ENCODE assay signal across 12 cellular contexts in genomic region chr10:117656385-117657367, GRCh38.
DNase-seq lines count a peak whose midpoint lies in the region; ATAC-seq, FAIRE-seq and TF ChIP-seq lines count a peak whose summit lies in the region.
"Had no signal": no experiment of that assay in that cellular context is flagged by ENCODE, and none has a peak within 500 bp of the region (broad histone marks: within the 10 kb centered on the region; RNA-seq: fewer than 3 reads in every experiment).

No MANE protein-coding gene starts in this region.

- ATAC-seq in GM19395 (IDR thresholded peaks at IDR 0.05; ENCODE audit: unreplicated experiment) (peak; percentile 80), HG02885 (IDR thresholded peaks at IDR 0.05; ENCODE audit: poor library complexity, unreplicated experiment) (peak; percentile 85)
- ATAC-seq: left lobe of liver, Panc1 had no signal

- no peaks in the 10 kb centered on the region for H3K36me3 ChIP-seq in SK-N-SH (replicated peaks in 1 of 2; ENCODE audit: control insufficient read depth in 1 of 2, insufficient read depth in 2 of 2, low read length in 1 of 2)
- no peaks in the 10 kb centered on the region for H3K36me3 ChIP-seq in CD4-positive, alpha-beta memory T cell (ENCODE audit: insufficient read depth, low read length)

- no peaks in the 10 kb centered on the region for H3K4me1 ChIP-seq in SK-N-SH (ENCODE audit: control insufficient read depth in 1 of 2, insufficient read depth in 2 of 2, low read depth in 1 of 2, low read length in 1 of 2)
- no peaks in the 10 kb centered on the region for H3K4me1 ChIP-seq in CD4-positive, alpha-beta memory T cell (ENCODE audit: insufficient read depth, low read length)

- TF ChIP-seq CTCF in SK-N-SH (IDR thresholded peaks at IDR 0.05): no peak

- H3K9me3 Mint-ChIP-seq in CD4-positive, alpha-beta memory T cell: peaks cover 3 to 21% (median 9%) of the 10 kb centered on the region in 8 donors

- H3K4me2 ChIP-seq in SK-N-SH: no peak overlapping the region

- no peak overlapping the region for H3K4me3 Mint-ChIP-seq in CD4-positive, alpha-beta memory T cell

- H3K9me2 ChIP-seq in SK-N-SH: no peaks in the 10 kb centered on the region

- no peaks in the 10 kb centered on the region for H4K20me1 ChIP-seq in SK-N-SH (ENCODE audit: insufficient read depth)

- peaks cover 0 to 5% (median 0%) of the 10 kb centered on the region in 4 donors for H3K4me1 Mint-ChIP-seq in CD4-positive, alpha-beta memory T cell

- no peaks in the 10 kb centered on the region for H3K36me3 Mint-ChIP-seq in CD4-positive, alpha-beta memory T cell

- no peak overlapping the region for H3K27ac Mint-ChIP-seq in CD4-positive, alpha-beta memory T cell

- no peaks in the 10 kb centered on the region for H3K27me3 ChIP-seq in SK-N-SH (ENCODE audit: insufficient read depth)
- H3K27me3 ChIP-seq in CD4-positive, alpha-beta memory T cell (ENCODE audit: insufficient read depth, low read length): no peaks in the 10 kb centered on the region

- no peak for TF ChIP-seq RAD21 in SK-N-SH (IDR thresholded peaks at IDR 0.05; ENCODE audit: low read length)

- DNase-seq in GM18507 (ENCODE audit: extremely low spot score, insufficient read length, low read depth) (peak; percentile 49), NAMALWA (ENCODE audit: low spot score) (peak; percentile 4), SK-N-SH (no peak), MV-4-11 (lab: John Stamatoyannopoulos, UW) (no peak), NCI-H128 (lab: John Stamatoyannopoulos, UW; ENCODE audit: unreplicated experiment) (no peak)
- no peak for DNase-seq in CD4-positive, alpha-beta memory T cell
- DNase-seq: Calu3, H7 had no signal

- H3F3A ChIP-seq in SK-N-SH (replicated peaks; ENCODE audit: insufficient read depth): no peaks in the 10 kb centered on the region

- H3K27ac ChIP-seq in SK-N-SH (ENCODE audit: low read depth in 2 of 2, low read length in 1 of 2): no peak overlapping the region
- no peak overlapping the region for H3K27ac ChIP-seq in CD4-positive, alpha-beta memory T cell (ENCODE audit: low read depth, low read length)

- WGBS in SK-N-SH (ENCODE audit: low lambda C conversion rate): 18% methylated on average over 7 of the region's 7 CpGs

- no peak overlapping the region for H3K4me3 ChIP-seq in SK-N-SH (ENCODE audit: low read depth in 2 of 2, low read length in 1 of 2)
- H3K4me3 ChIP-seq in CD4-positive, alpha-beta memory T cell (ENCODE audit: low read length in 2 of 2): no peak overlapping the region

- no peaks in the 10 kb centered on the region for H3K9me3 ChIP-seq in SK-N-SH
- no peaks in the 10 kb centered on the region for H3K9me3 ChIP-seq in CD4-positive, alpha-beta memory T cell (ENCODE audit: control insufficient read depth in 1 of 2, low read length in 2 of 2)

- FAIRE-seq in GM18507 (lab: Jason Lieb, UNC): peak; percentile 98

- intact Hi-C loops in CD4-positive, alpha-beta memory T cell (cut with micrococcal nuclease): no loop called here

- TF ChIP-seq EP300 in SK-N-SH (IDR thresholded peaks at IDR 0.05; ENCODE audit: borderline replicate concordance in 1 of 2, low read depth in 1 of 2, low read length in 1 of 2): no peak

- no peaks in the 10 kb centered on the region for H3K79me2 ChIP-seq in SK-N-SH (ENCODE audit: insufficient read depth)

- H3K9ac ChIP-seq in SK-N-SH: no peak overlapping the region

- CTCF ChIA-PET in SK-N-SH (lab: Yijun Ruan, JAX): interaction anchor here (1.5 kb wide), 1 partner anchor 17 kb away, joined by 3 read pairs; no protein-coding TSS in a partner anchor
- CTCF ChIA-PET in CD4-positive, alpha-beta memory T cell (lab: Charles Lee; ENCODE audit: partially characterized antibody): no interaction called here

- H3K27me3 Mint-ChIP-seq in CD4-positive, alpha-beta memory T cell: peaks cover 0 to 6% of the 10 kb centered on the region in 2 donors

- POLR2A ChIA-PET in SK-N-SH (lab: Yijun Ruan, JAX): no interaction called here
- POLR2A ChIA-PET in CD4-positive, alpha-beta memory T cell (lab: Charles Lee; ENCODE audit: partially characterized antibody): no interaction called here

- H2AFZ ChIP-seq in SK-N-SH (ENCODE audit: low read depth): no peak overlapping the region

TF ChIP-seq in SK-N-SH, 30 proteins besides CTCF, POLR2A, EP300 and RAD21 (continues in another document):
- TF ChIP-seq ELF1 (IDR thresholded peaks at IDR 0.05) (no peak), RCOR1 (IDR thresholded peaks at IDR 0.05; ENCODE audit: low read length) (no peak), NRF1 (IDR thresholded peaks at IDR 0.05; ENCODE audit: low read depth, low read length) (no peak), TEAD4 (IDR thresholded peaks at IDR 0.05; ENCODE audit: borderline replicate concordance, insufficient read depth) (no peak), MXI1 (IDR thresholded peaks at IDR 0.05; ENCODE audit: low read depth, low read length) (no peak), GATA2 (CRISPR knock-in tag; IDR thresholded peaks at IDR 0.05) (no peak), SIN3A (IDR thresholded peaks at IDR 0.05; ENCODE audit: borderline replicate concordance, low read depth, low read length) (no peak), MEF2A (IDR thresholded peaks at IDR 0.05; ENCODE audit: borderline replicate concordance, low read depth) (no peak), FOSL2 (IDR thresholded peaks at IDR 0.05; ENCODE audit: borderline replicate concordance, low read depth) (no peak), SMC3 (IDR thresholded peaks at IDR 0.05; ENCODE audit: low read depth, low read length) (no peak), USF1 (IDR thresholded peaks at IDR 0.05; ENCODE audit: borderline replicate concordance, low read depth) (no peak), USF2 (IDR thresholded peaks at IDR 0.05; ENCODE audit: borderline replicate concordance, low read depth, low read length) (no peak), EZH2phosphoT487 (IDR thresholded peaks at IDR 0.05; ENCODE audit: borderline replicate concordance, low read depth) (no peak), IRF3 (IDR thresholded peaks at IDR 0.05; ENCODE audit: low read depth, low read length) (no peak), TAF1 (IDR thresholded peaks at IDR 0.05; ENCODE audit: borderline replicate concordance, low read depth, low read length) (no peak), MAX (IDR thresholded peaks at IDR 0.05; ENCODE audit: low read depth) (no peak), ZBTB33 (IDR thresholded peaks at IDR 0.05; ENCODE audit: borderline replicate concordance, low read depth) (no peak), JUND (IDR thresholded peaks at IDR 0.05) (no peak)

Comparison
In these comparisons a context has a peak if more than half of its experiments do, and no peak if none do; other contexts are left out.
1. DNase-seq: peak in GM18507 (single experiment) and NAMALWA (single experiment); none in SK-N-SH (single experiment), CD4-positive, alpha-beta memory T cell (0 of 5), MV-4-11 (single experiment) and NCI-H128 (single experiment).